In the genomic region with DNA sequence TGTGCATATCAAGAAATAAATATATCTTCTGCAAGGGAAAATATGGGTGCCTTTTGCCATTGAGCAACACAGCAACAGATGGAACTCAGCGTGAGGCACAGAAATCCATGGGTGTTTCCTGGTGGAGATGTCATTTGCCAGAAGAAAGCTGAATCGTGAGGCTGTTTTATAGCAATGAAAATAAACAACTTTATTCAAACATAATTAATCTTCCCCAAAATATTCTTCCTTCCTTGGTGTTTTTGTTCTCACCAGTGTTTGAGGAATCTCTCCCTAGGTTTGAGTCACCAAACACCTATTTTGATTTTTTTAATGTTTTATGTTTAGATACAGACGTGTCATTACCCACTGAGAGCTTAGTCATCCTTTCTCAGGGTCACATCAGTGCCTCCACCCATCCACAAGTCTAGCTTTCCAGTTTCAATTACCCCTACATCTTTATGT, we compare ENCODE assay signal across 11 cellular contexts.
DNase-seq lines count a peak whose midpoint lies in the region; ATAC-seq and TF ChIP-seq lines count a peak whose summit lies in the region.
"Had no signal": no experiment of that assay in that cellular context is flagged by ENCODE, and none has a peak within 500 bp of the region (broad histone marks: within the 10 kb centered on the region; RNA-seq: fewer than 3 reads in every experiment).

No MANE protein-coding gene starts in this region.

- H3K36me3 ChIP-seq in fibroblast of lung (ENCODE audit: control insufficient read depth, insufficient read depth, low read length) (no peaks in the 10 kb centered on the region), skeletal muscle satellite cell (ENCODE audit: insufficient read depth, low read length) (no peaks in the 10 kb centered on the region), BE2C (no peaks in the 10 kb centered on the region)
- H3K36me3 ChIP-seq: neural progenitor cell had no signal

- H2AFZ ChIP-seq in fibroblast of lung (ENCODE audit: low read length): no peak overlapping the region
- H2AFZ ChIP-seq: neural progenitor cell had no signal

- peaks cover 4% of the 10 kb centered on the region for H3K4me1 ChIP-seq in fibroblast of lung (ENCODE audit: control insufficient read depth, extremely low read depth, insufficient read depth, low read length)
- peaks cover 12% of the 10 kb centered on the region for H3K4me1 ChIP-seq in skeletal muscle satellite cell (ENCODE audit: control insufficient read depth, insufficient read depth, low read length)
- no peaks in the 10 kb centered on the region for H3K4me1 ChIP-seq in BE2C

- no peak for ATAC-seq in HG03097 (IDR thresholded peaks at IDR 0.05; ENCODE audit: low FRiP score, unreplicated experiment)
- ATAC-seq: activated CD4-positive, alpha-beta T cell treated with anti-CD3 and anti-CD28 coated beads for 36 hours had no signal

- H3K9ac ChIP-seq in fibroblast of lung (ENCODE audit: insufficient read depth, low read length) (no peak overlapping the region), skeletal muscle satellite cell (ENCODE audit: low read depth, low read length) (no peak overlapping the region)
- H3K9ac ChIP-seq: neural progenitor cell had no signal

- H3K27me3 ChIP-seq in fibroblast of lung (ENCODE audit: control insufficient read depth, insufficient read depth, low read length) (no peaks in the 10 kb centered on the region), skeletal muscle satellite cell (ENCODE audit: control insufficient read depth, insufficient read depth, low read length) (peaks cover 12% of the 10 kb centered on the region), BE2C (no peaks in the 10 kb centered on the region)
- H3K27me3 ChIP-seq: neural progenitor cell had no signal

- DNase-seq in NCI-H1417 (lab: John Stamatoyannopoulos, UW) (peak in 2 of 3 experiments; percentile 12 to 61), NCI-H1417 treated with DMSO at 0.1 percent for 48 hours (lab: John Stamatoyannopoulos, UW) (no peak), NCI-H774 (lab: John Stamatoyannopoulos, UW) (peak; percentile 20), fibroblast of lung (ENCODE audit: low read depth in 2 of 2) (peak; percentile 85 to 97), BE2C (no peak), RKO (ENCODE audit: low spot score) (no peak)
- DNase-seq: activated CD4-positive, alpha-beta T cell treated with anti-CD3 and anti-CD28 coated beads for 36 hours; SHP77 treated with DMSO at 0.1 percent for 48 hours had no signal

- H3K4me2 ChIP-seq in fibroblast of lung (ENCODE audit: extremely low read depth, insufficient read depth, low read length) (no peak overlapping the region), skeletal muscle satellite cell (ENCODE audit: low read length) (peak overlapping the region; percentile 46)
- H3K4me2 ChIP-seq: neural progenitor cell had no signal

- no peaks in the 10 kb centered on the region for H4K20me1 ChIP-seq in fibroblast of lung (ENCODE audit: control insufficient read depth, extremely low read depth, insufficient read depth, low read length)

- H3K79me2 ChIP-seq in fibroblast of lung (ENCODE audit: control insufficient read depth, insufficient read depth, low read length): no peaks in the 10 kb centered on the region

- H3K4me3 ChIP-seq in fibroblast of lung (replicated peaks in 1 of 4; ENCODE audit: control extremely low read depth in 1 of 4, insufficient read depth in 1 of 4, low read depth in 3 of 4, low read length in 4 of 4) (no peak overlapping the region), skeletal muscle satellite cell (ENCODE audit: low read length) (no peak overlapping the region), BE2C (ENCODE audit: low read depth, low read length) (no peak overlapping the region)
- H3K4me3 ChIP-seq: neural progenitor cell had no signal

- H3K9me3 ChIP-seq in fibroblast of lung (ENCODE audit: control insufficient read depth, insufficient read depth, low read depth, low read length) (no peaks in the 10 kb centered on the region), skeletal muscle satellite cell (replicated peaks; ENCODE audit: low read length) (no peaks in the 10 kb centered on the region), BE2C (no peaks in the 10 kb centered on the region; the same call in 1 of the 2 replicates)

- TF ChIP-seq CTCF in fibroblast of lung (conservative IDR thresholded peaks at IDR 0.05 in 1 of 2, IDR thresholded peaks at IDR 0.05 in 1 of 2; ENCODE audit: low read depth in 1 of 2, low read length in 2 of 2): no peak
- TF ChIP-seq CTCF in BE2C (IDR thresholded peaks at IDR 0.05; ENCODE audit: low read depth, low read length): no peak

- H3K27ac ChIP-seq in fibroblast of lung (ENCODE audit: insufficient read depth, low read length): peak overlapping the region; percentile 8
- H3K27ac ChIP-seq: neural progenitor cell had no signal

Comparison
In these comparisons a context has a peak if more than half of its experiments do, and no peak if none do; other contexts are left out.
1. DNase-seq: peak in NCI-H1417 (2 of 3), NCI-H774 (single experiment) and fibroblast of lung (2 of 2); none in NCI-H1417 treated with DMSO at 0.1 percent for 48 hours (single experiment), BE2C (single experiment) and RKO (single experiment).